13 cellular contexts compared by ENCODE assay signal in the genomic region with DNA sequence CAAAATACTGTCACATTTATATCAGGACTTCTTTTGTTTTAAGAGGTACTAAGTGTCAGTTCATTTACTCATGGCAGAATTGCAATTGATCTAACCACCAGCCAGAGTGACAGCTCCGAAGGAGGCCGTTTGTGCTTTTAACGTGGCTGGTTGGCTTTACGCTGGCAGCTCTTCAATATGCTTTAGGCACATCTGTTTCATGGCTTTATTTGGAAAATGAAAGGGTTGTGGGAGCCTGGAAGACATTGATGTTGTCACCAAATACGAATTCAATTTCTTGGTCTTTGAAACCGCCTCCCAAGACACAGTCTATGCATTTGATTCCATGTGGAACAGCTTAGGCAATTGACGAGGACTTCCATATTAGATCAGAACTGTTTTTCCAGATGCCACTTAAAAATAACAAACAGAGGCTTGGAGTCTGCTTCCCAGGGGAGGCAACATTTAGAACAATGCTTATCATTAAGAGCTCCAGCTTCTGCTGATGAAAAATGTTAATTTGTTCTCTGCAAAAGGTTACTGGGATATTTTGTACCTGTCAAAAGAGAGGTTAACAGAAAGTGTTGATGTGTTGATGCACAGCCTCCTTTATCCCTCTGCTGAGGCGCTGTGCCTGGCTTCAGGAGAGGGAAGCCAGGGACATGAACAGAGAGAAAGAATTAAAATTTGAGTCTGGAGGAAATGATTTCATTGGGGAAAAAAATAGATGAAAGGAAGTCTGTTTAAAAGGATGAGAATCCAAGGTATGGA.
DNase-seq lines count a peak whose midpoint lies in the region; ATAC-seq, FAIRE-seq and TF ChIP-seq lines count a peak whose summit lies in the region.
"Had no signal": no experiment of that assay in that cellular context is flagged by ENCODE, and none has a peak within 500 bp of the region (broad histone marks: within the 10 kb centered on the region; RNA-seq: fewer than 3 reads in every experiment).

No MANE protein-coding gene starts in this region.

- peak overlapping the region; percentile 2 for H3K4me3 ChIP-seq in astrocyte (ENCODE audit: insufficient read depth, low read depth, low read length)
- H3K4me3 ChIP-seq in skeletal muscle satellite cell (ENCODE audit: low read length), result no peak overlapping the region

- no peak overlapping the region for H2AFZ ChIP-seq in astrocyte (ENCODE audit: low read depth, low read length)

- no peaks in the 10 kb centered on the region for H3K9me3 ChIP-seq in astrocyte (ENCODE audit: insufficient read depth, low read depth, low read length)
- H3K9me3 ChIP-seq in skeletal muscle satellite cell (replicated peaks; ENCODE audit: low read length), result no peaks in the 10 kb centered on the region
- H3K9me3 ChIP-seq: Caco-2 had no signal

- peak overlapping the region; percentile 87 for H3K9ac ChIP-seq in astrocyte (ENCODE audit: low read length)
- H3K9ac ChIP-seq in skeletal muscle satellite cell (ENCODE audit: low read depth, low read length), result no peak overlapping the region

- H3K4me1 ChIP-seq in astrocyte (ENCODE audit: insufficient read depth, low read length) (peaks cover 53% of the 10 kb centered on the region), skeletal muscle satellite cell (ENCODE audit: control insufficient read depth, insufficient read depth, low read length) (peaks cover 53% of the 10 kb centered on the region)

- no peak for TF ChIP-seq CTCF in astrocyte (IDR thresholded peaks at IDR 0.05; ENCODE audit: insufficient read depth, low read depth, low read length)

- H3K27me3 ChIP-seq in astrocyte (ENCODE audit: insufficient read depth, low read length), result no peaks in the 10 kb centered on the region
- H3K27me3 ChIP-seq in skeletal muscle satellite cell (ENCODE audit: control insufficient read depth, insufficient read depth, low read length), result no peaks in the 10 kb centered on the region

- peak overlapping the region; percentile 99 for H3K27ac Mint-ChIP-seq in astrocyte (ENCODE audit: unreplicated experiment)
- H3K27ac Mint-ChIP-seq in activated T-helper 1 cell treated with anti-CD3 and anti-CD28 coated beads, Interleukin-12 subunit alpha, Interleukin-12 subunit beta, Interleukin-2, Interleukin-4 antibody, amounts not matched to agents 30 ng/mL and 10 ng/mL and 1 ng/mL, durations not matched to agents 14 hours and 24 hours and 36 hours, result no peak overlapping the region
- H3K27ac Mint-ChIP-seq: immature natural killer cell; stimulated activated naive B cell treated with anti-CD40 and anti-IgM and Interleukin-4, amounts not matched to agents 10 μg/mL and 1 μg/mL and 100 μg/mL, for 72 hours had no signal

- H4K20me1 ChIP-seq in astrocyte (ENCODE audit: insufficient read depth, low read length), result no peaks in the 10 kb centered on the region

- FAIRE-seq in astrocyte (lab: Jason Lieb, UNC), result peak; percentile 32
- FAIRE-seq: endothelial cell of umbilical vein had no signal

- DNase-seq in H4 (ENCODE audit: low spot score) (peak; percentile 36), astrocyte (ENCODE audit: low read depth) (peak; percentile 72), left cardiac atrium (no peak), superior temporal gyrus (ENCODE audit: extremely low spot score) (no peak)
- no peak for DNase-seq in activated T-helper 1 cell treated with anti-CD3 and anti-CD28 coated beads, Interleukin-12 subunit alpha, Interleukin-12 subunit beta, Interleukin-2, Interleukin-4 antibody, amounts not matched to agents 30 ng/mL and 10 ng/mL and 1 ng/mL, durations not matched to agents 14 hours and 24 hours and 36 hours (ENCODE audit: low spot score)
- no peak for DNase-seq in stimulated activated CD4-positive, alpha-beta T cell treated with anti-CD3 and anti-CD28 coated beads, Interleukin-1b, Interleukin-23, amount 100 ng/mL, for 48 hours
- DNase-seq: activated T-cell treated with anti-CD3 and anti-CD28 coated beads for 4 hours; Caco-2; immature natural killer cell; stimulated activated naive B cell treated with anti-CD40 and anti-IgM and Interleukin-4, amounts not matched to agents 10 μg/mL and 1 μg/mL and 100 μg/mL, for 72 hours had no signal

- peak overlapping the region; percentile 50 for H3K4me3 Mint-ChIP-seq in astrocyte (ENCODE audit: unreplicated experiment)
- no peak overlapping the region for H3K4me3 Mint-ChIP-seq in activated T-helper 1 cell treated with anti-CD3 and anti-CD28 coated beads, Interleukin-12 subunit alpha, Interleukin-12 subunit beta, Interleukin-2, Interleukin-4 antibody, amounts not matched to agents 30 ng/mL and 10 ng/mL and 1 ng/mL, durations not matched to agents 14 hours and 24 hours and 36 hours
- H3K4me3 Mint-ChIP-seq: immature natural killer cell; stimulated activated naive B cell treated with anti-CD40 and anti-IgM and Interleukin-4, amounts not matched to agents 10 μg/mL and 1 μg/mL and 100 μg/mL, for 72 hours had no signal

- no peaks in the 10 kb centered on the region for H3K9me3 Mint-ChIP-seq in astrocyte (ENCODE audit: unreplicated experiment)
- H3K9me3 Mint-ChIP-seq in activated T-helper 1 cell treated with anti-CD3 and anti-CD28 coated beads, Interleukin-12 subunit alpha, Interleukin-12 subunit beta, Interleukin-2, Interleukin-4 antibody, amounts not matched to agents 30 ng/mL and 10 ng/mL and 1 ng/mL, durations not matched to agents 14 hours and 24 hours and 36 hours, result no peaks in the 10 kb centered on the region
- H3K9me3 Mint-ChIP-seq: immature natural killer cell; stimulated activated naive B cell treated with anti-CD40 and anti-IgM and Interleukin-4, amounts not matched to agents 10 μg/mL and 1 μg/mL and 100 μg/mL, for 72 hours had no signal

- no peaks in the 10 kb centered on the region for H3K36me3 Mint-ChIP-seq in astrocyte (ENCODE audit: low read depth, unreplicated experiment)
- no peaks in the 10 kb centered on the region for H3K36me3 Mint-ChIP-seq in activated T-helper 1 cell treated with anti-CD3 and anti-CD28 coated beads, Interleukin-12 subunit alpha, Interleukin-12 subunit beta, Interleukin-2, Interleukin-4 antibody, amounts not matched to agents 30 ng/mL and 10 ng/mL and 1 ng/mL, durations not matched to agents 14 hours and 24 hours and 36 hours (ENCODE audit: low read depth)
- H3K36me3 Mint-ChIP-seq: immature natural killer cell; stimulated activated naive B cell treated with anti-CD40 and anti-IgM and Interleukin-4, amounts not matched to agents 10 μg/mL and 1 μg/mL and 100 μg/mL, for 72 hours had no signal

- ATAC-seq in left cardiac atrium, result peak; percentile 37 to 51
- no peak for ATAC-seq in GM18861 (IDR thresholded peaks at IDR 0.05; ENCODE audit: unreplicated experiment)
- ATAC-seq: stimulated activated naive B cell treated with anti-CD40 and anti-IgM and Interleukin-4, amounts not matched to agents 10 μg/mL and 1 μg/mL and 100 μg/mL, for 72 hours had no signal

- H3K27ac ChIP-seq in astrocyte (ENCODE audit: low read depth, low read length), result peak overlapping the region; percentile 98

- no peaks in the 10 kb centered on the region for H3K27me3 Mint-ChIP-seq in astrocyte (ENCODE audit: low read depth, unreplicated experiment)
- H3K27me3 Mint-ChIP-seq in activated T-helper 1 cell treated with anti-CD3 and anti-CD28 coated beads, Interleukin-12 subunit alpha, Interleukin-12 subunit beta, Interleukin-2, Interleukin-4 antibody, amounts not matched to agents 30 ng/mL and 10 ng/mL and 1 ng/mL, durations not matched to agents 14 hours and 24 hours and 36 hours (ENCODE audit: insufficient read depth), result peaks cover 7% of the 10 kb centered on the region

- no peaks in the 10 kb centered on the region for H3K36me3 ChIP-seq in astrocyte (ENCODE audit: insufficient read depth, low read length)
- H3K36me3 ChIP-seq in skeletal muscle satellite cell (ENCODE audit: insufficient read depth, low read length), result no peaks in the 10 kb centered on the region

- H3K4me2 ChIP-seq in astrocyte (ENCODE audit: low read length) (peak overlapping the region; percentile 61), skeletal muscle satellite cell (ENCODE audit: low read length) (peak overlapping the region; percentile 9)

- H3K4me1 Mint-ChIP-seq in astrocyte (ENCODE audit: low read depth, unreplicated experiment), result peaks cover 50% of the 10 kb centered on the region
- H3K4me1 Mint-ChIP-seq in activated T-helper 1 cell treated with anti-CD3 and anti-CD28 coated beads, Interleukin-12 subunit alpha, Interleukin-12 subunit beta, Interleukin-2, Interleukin-4 antibody, amounts not matched to agents 30 ng/mL and 10 ng/mL and 1 ng/mL, durations not matched to agents 14 hours and 24 hours and 36 hours (ENCODE audit: low read depth), result no peaks in the 10 kb centered on the region
- H3K4me1 Mint-ChIP-seq: immature natural killer cell; stimulated activated naive B cell treated with anti-CD40 and anti-IgM and Interleukin-4, amounts not matched to agents 10 μg/mL and 1 μg/mL and 100 μg/mL, for 72 hours had no signal

- intact Hi-C loops in left cardiac atrium (cut with DNase I), result loop anchor here in 1 of 2 donors (2.0 kb wide), 1 partner anchor 63 kb away; no protein-coding TSS in a partner anchor
- intact Hi-C loops in activated T-helper 1 cell treated with anti-CD3 and anti-CD28 coated beads, Interleukin-12 subunit alpha, Interleukin-12 subunit beta, Interleukin-2, Interleukin-4 antibody, amounts not matched to agents 30 ng/mL and 10 ng/mL and 1 ng/mL, durations not matched to agents 14 hours and 24 hours and 36 hours (cut with micrococcal nuclease), result no loop called here

- no peaks in the 10 kb centered on the region for H3K79me2 ChIP-seq in astrocyte (ENCODE audit: insufficient read depth, low read length)

Comparison
In these comparisons a context has a peak if more than half of its experiments do, and no peak if none do; other contexts are left out.
1. DNase-seq: peak in H4 (single experiment) and astrocyte (single experiment); none in left cardiac atrium (single experiment), activated T-helper 1 cell treated with anti-CD3 and anti-CD28 coated beads, Interleukin-12 subunit alpha, Interleukin-12 subunit beta, Interleukin-2, Interleukin-4 antibody, amounts not matched to agents 30 ng/mL and 10 ng/mL and 1 ng/mL, durations not matched to agents 14 hours and 24 hours and 36 hours (single experiment), superior temporal gyrus (single experiment) and stimulated activated CD4-positive, alpha-beta T cell treated with anti-CD3 and anti-CD28 coated beads, Interleukin-1b, Interleukin-23, amount 100 ng/mL, for 48 hours (single experiment).